In genomic region chr3:32998631-32999451, GRCh38 we compare ENCODE assay signal across 1 cellular context.
TF ChIP-seq lines count a peak whose summit lies in the region.

No MANE protein-coding gene starts in this region.

TF ChIP-seq in GM23338, 12 proteins besides CTCF, POLR2A, EP300 and RAD21:
- no peak for TF ChIP-seq REST (IDR thresholded peaks at IDR 0.05; ENCODE audit: unreplicated experiment)
- no peak for TF ChIP-seq ZNF462 (CRISPR knock-in tag; IDR thresholded peaks at IDR 0.05)
- no peak for TF ChIP-seq POLR2AphosphoS5 (IDR thresholded peaks at IDR 0.05; ENCODE audit: low read depth)
- no peak for TF ChIP-seq EZH2 (IDR thresholded peaks at IDR 0.05; ENCODE audit: low read depth, unreplicated experiment)
- no peak for TF ChIP-seq ZNF331 (CRISPR knock-in tag; IDR thresholded peaks at IDR 0.05; ENCODE audit: low read depth)
- TF ChIP-seq ZNF114 (CRISPR knock-in tag; IDR thresholded peaks at IDR 0.05) = no peak
- no peak for TF ChIP-seq ETS1 (IDR thresholded peaks at IDR 0.05)
- no peak for TF ChIP-seq JUNB (IDR thresholded peaks at IDR 0.05; ENCODE audit: unreplicated experiment)
